Comparison of ENCODE assay signal across 12 cellular contexts in the genomic region with DNA sequence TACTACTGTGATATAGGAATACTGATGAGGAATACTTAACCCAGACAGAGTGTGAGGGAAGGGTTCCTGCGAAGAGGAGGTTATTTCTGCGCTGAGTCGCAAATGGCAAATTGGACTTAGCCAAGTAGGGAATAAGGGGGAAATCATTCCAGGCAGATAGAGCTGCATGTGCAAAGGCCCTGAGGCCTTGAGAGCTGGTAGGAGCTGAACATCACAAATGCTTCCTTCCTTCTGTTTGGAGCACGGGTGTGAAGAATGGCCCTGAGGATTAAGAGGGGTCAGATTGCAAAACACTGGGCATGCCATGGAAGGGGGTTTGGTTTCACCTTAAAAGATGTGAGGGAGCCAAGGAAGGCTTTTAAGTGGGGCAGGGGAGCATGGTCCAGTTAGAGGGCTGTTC. TPM values are rescaled to one million over a fixed set of nuclear protein-coding genes. Genes with fewer than 3 reads are reported as not detected.
DNase-seq lines count a peak whose midpoint lies in the region; ATAC-seq and TF ChIP-seq lines count a peak whose summit lies in the region.
"Had no signal": no experiment of that assay in that cellular context is flagged by ENCODE, and none has a peak within 500 bp of the region (broad histone marks: within the 10 kb centered on the region; RNA-seq: fewer than 3 reads in every experiment).

No MANE protein-coding gene starts in this region.

- H4K5ac ChIP-seq in mesendoderm (ENCODE audit: low read length) = no peak overlapping the region

- no peaks in the 10 kb centered on the region for H3K79me2 ChIP-seq in mesendoderm (ENCODE audit: control insufficient read depth, insufficient read depth, low read length)

- CTCF ChIA-PET in HEK293 (lab: Yijun Ruan, JAX) = interaction anchor here (0.9 to 8.5 kb wide), 3 partner anchors 9 to 63 kb away, joined by 3 to 69 read pairs (median 3); no protein-coding TSS in a partner anchor

- peak overlapping the region; percentile 75 for H3K4me3 Mint-ChIP-seq in activated naive CD8-positive, alpha-beta T cell

- H3K27me3 Mint-ChIP-seq in activated naive CD8-positive, alpha-beta T cell = no peaks in the 10 kb centered on the region

- H3K9me3 ChIP-seq in BLaER1 treated with 17β-estradiol and CSF1 and Interleukin-3, amounts not matched to agents 10 nM and 100 nM (replicated peaks in 1 of 11) = no peaks in the 10 kb centered on the region
- no peaks in the 10 kb centered on the region for H3K9me3 ChIP-seq in HEK293 (ENCODE audit: control insufficient read depth, insufficient read depth, low read depth, low read length)

- peak overlapping the region; percentile 43 to 99 (median 98) for H3K4me2 ChIP-seq in BLaER1 treated with 17β-estradiol and CSF1 and Interleukin-3, amounts not matched to agents 10 nM and 100 nM
- no peak overlapping the region for H3K4me2 ChIP-seq in mesendoderm (ENCODE audit: low read length)

- H2AK5ac ChIP-seq in mesendoderm (ENCODE audit: low read length) = peak overlapping the region; percentile 11

- no peak overlapping the region for H3K4ac ChIP-seq in mesendoderm (ENCODE audit: low read depth, low read length)

- H3K9me3 Mint-ChIP-seq in activated naive CD8-positive, alpha-beta T cell (ENCODE audit: low read depth) = no peaks in the 10 kb centered on the region

- WGBS in mesendoderm (ENCODE audit: extremely low coverage, insufficient coverage, low lambda C conversion rate) = no CpG with 5 or more reads among the region's 4 CpGs

- TF ChIP-seq CTCF in HEK293 (tag by site-specific recombination; IDR thresholded peaks at IDR 0.05) = no peak

- ATAC-seq in HG03039 (IDR thresholded peaks at IDR 0.05; ENCODE audit: unreplicated experiment) = no peak
- ATAC-seq in left ventricle myocardium superior = no peak

- DNase-seq in mesendoderm (peak; percentile 74), AG20443 (ENCODE audit: low spot score) (no peak), epidermal melanocyte (ENCODE audit: insufficient read length, low spot score) (no peak), left ventricle myocardium superior (no peak)
- DNase-seq: cerebellar nuclear complex, KG1, NCI-H2107, nucleus accumbens had no signal

- H2BK15ac ChIP-seq in mesendoderm (replicated peaks; ENCODE audit: low read depth) = no peak overlapping the region

- no peak overlapping the region for H4K8ac ChIP-seq in mesendoderm (ENCODE audit: low read depth, low read length)

- peak overlapping the region; percentile 63 for H2BK120ac ChIP-seq in mesendoderm (ENCODE audit: low read depth, low read length)

- H3K9ac ChIP-seq in BLaER1 treated with 17β-estradiol and CSF1 and Interleukin-3, amounts not matched to agents 10 nM and 100 nM = peak overlapping the region in 1 of 11 experiments; percentile 36; a peak in 1 of 22 replicates
- no peak overlapping the region for H3K9ac ChIP-seq in mesendoderm (ENCODE audit: low read length)

- no peak overlapping the region for H3K23ac ChIP-seq in mesendoderm (ENCODE audit: low read length)

- H3K27me3 ChIP-seq in BLaER1 treated with 17β-estradiol and CSF1 and Interleukin-3, amounts not matched to agents 10 nM and 100 nM = no peaks in the 10 kb centered on the region
- H3K27me3 ChIP-seq in mesendoderm (ENCODE audit: insufficient read depth, low read length, poor library complexity) = no peaks in the 10 kb centered on the region

- no peaks in the 10 kb centered on the region for H3K36me3 ChIP-seq in BLaER1 treated with 17β-estradiol and CSF1 and Interleukin-3, amounts not matched to agents 10 nM and 100 nM
- H3K36me3 ChIP-seq in HEK293 (ENCODE audit: control insufficient read depth in 2 of 2, insufficient read depth in 1 of 2, low read length in 2 of 2) = no peaks in the 10 kb centered on the region
- H3K36me3 ChIP-seq in mesendoderm (ENCODE audit: control insufficient read depth, insufficient read depth, low read length) = no peaks in the 10 kb centered on the region

- peak overlapping the region in 4 of 11 experiments; percentile 9 to 42 (median 20); a peak in 4 of 22 replicates for H3K27ac ChIP-seq in BLaER1 treated with 17β-estradiol and CSF1 and Interleukin-3, amounts not matched to agents 10 nM and 100 nM
- H3K27ac ChIP-seq in HEK293 (ENCODE audit: extremely low read depth, low read depth, low read length) (peak overlapping the region; percentile 85), mesendoderm (ENCODE audit: low read depth, low read length) (peak overlapping the region; percentile 87)

- peak overlapping the region; percentile 73 for H3K27ac Mint-ChIP-seq in activated naive CD8-positive, alpha-beta T cell

- peak overlapping the region in 1 of 10 experiments; percentile 5; a peak in 1 of 20 replicates for H3K4me3 ChIP-seq in BLaER1 treated with 17β-estradiol and CSF1 and Interleukin-3, amounts not matched to agents 10 nM and 100 nM
- H3K4me3 ChIP-seq in HEK293 (ENCODE audit: low read depth, low read length) (no peak overlapping the region), mesendoderm (ENCODE audit: low read length) (no peak overlapping the region)

- intact Hi-C loops in left ventricle myocardium superior (cut with micrococcal nuclease) = no loop called here

- H3K79me1 ChIP-seq in mesendoderm (ENCODE audit: low read length) = no peaks in the 10 kb centered on the region

- peak overlapping the region; percentile 77 for H3K18ac ChIP-seq in mesendoderm (ENCODE audit: low read length)

- H2BK5ac ChIP-seq in mesendoderm (ENCODE audit: low read length) = peak overlapping the region; percentile 20

- H3K4me1 Mint-ChIP-seq in activated naive CD8-positive, alpha-beta T cell (ENCODE audit: low read depth) = peaks cover 75% of the 10 kb centered on the region

- POLR2A ChIA-PET in HEK293 (lab: Yijun Ruan, JAX) = interaction anchor here (0.9 to 9.2 kb wide), 8 partner anchors 9 to 68 kb away, joined by 3 to 111 read pairs (median 4); a partner anchor contains a TSS

- H3K36me3 Mint-ChIP-seq in activated naive CD8-positive, alpha-beta T cell = no peaks in the 10 kb centered on the region

- peak overlapping the region; percentile 12 for H3K56ac ChIP-seq in mesendoderm (ENCODE audit: low read length)

- peaks cover 84 to 95% (median 89%) of the 10 kb centered on the region in 10 experiments for H3K4me1 ChIP-seq in BLaER1 treated with 17β-estradiol and CSF1 and Interleukin-3, amounts not matched to agents 10 nM and 100 nM
- H3K4me1 ChIP-seq in HEK293 (ENCODE audit: control insufficient read depth, insufficient read depth, low read length) (peaks cover 54% of the 10 kb centered on the region), mesendoderm (ENCODE audit: control insufficient read depth, low read depth, low read length) (peaks cover 27% of the 10 kb centered on the region)

- peaks cover 0 to 14% (median 3%) of the 10 kb centered on the region in 11 experiments; a peak in 8 of 22 replicates for H4K20me1 ChIP-seq in BLaER1 treated with 17β-estradiol and CSF1 and Interleukin-3, amounts not matched to agents 10 nM and 100 nM

TF ChIP-seq in HEK293, 187 proteins besides CTCF, POLR2A, EP300 and RAD21:
- peak; percentile 99 for TF ChIP-seq ZNF623 (tag by site-specific recombination; IDR thresholded peaks at IDR 0.05)
- TF ChIP-seq, protein P1, sequence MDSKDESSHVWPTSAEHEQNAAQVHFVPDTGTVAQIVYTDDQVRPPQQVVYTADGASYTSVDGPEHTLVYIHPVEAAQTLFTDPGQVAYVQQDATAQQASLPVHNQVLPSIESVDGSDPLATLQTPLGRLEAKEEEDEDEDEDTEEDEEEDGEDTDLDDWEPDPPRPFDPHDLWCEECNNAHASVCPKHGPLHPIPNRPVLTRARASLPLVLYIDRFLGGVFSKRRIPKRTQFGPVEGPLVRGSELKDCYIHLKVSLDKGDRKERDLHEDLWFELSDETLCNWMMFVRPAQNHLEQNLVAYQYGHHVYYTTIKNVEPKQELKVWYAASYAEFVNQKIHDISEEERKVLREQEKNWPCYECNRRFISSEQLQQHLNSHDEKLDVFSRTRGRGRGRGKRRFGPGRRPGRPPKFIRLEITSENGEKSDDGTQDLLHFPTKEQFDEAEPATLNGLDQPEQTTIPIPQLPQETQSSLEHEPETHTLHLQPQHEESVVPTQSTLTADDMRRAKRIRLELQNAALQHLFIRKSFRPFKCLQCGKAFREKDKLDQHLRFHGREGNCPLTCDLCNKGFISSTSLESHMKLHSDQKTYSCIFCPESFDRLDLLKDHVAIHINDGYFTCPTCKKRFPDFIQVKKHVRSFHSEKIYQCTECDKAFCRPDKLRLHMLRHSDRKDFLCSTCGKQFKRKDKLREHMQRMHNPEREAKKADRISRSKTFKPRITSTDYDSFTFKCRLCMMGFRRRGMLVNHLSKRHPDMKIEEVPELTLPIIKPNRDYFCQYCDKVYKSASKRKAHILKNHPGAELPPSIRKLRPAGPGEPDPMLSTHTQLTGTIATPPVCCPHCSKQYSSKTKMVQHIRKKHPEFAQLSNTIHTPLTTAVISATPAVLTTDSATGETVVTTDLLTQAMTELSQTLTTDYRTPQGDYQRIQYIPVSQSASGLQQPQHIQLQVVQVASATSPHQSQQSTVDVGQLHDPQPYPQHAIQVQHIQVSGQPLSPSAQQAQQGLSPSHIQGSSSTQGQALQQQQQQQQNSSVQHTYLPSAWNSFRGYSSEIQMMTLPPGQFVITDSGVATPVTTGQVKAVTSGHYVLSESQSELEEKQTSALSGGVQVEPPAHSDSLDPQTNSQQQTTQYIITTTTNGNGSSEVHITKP (tag by site-specific recombination; IDR thresholded peaks at IDR 0.05) = peak; percentile 14
- no peak for TF ChIP-seq ZNF600 (tag by site-specific recombination; IDR thresholded peaks at IDR 0.05)
- no peak for TF ChIP-seq SCRT1 (tag by site-specific recombination; IDR thresholded peaks at IDR 0.05; ENCODE audit: borderline replicate concordance)
- no peak for TF ChIP-seq ZNF670 (tag by site-specific recombination; IDR thresholded peaks at IDR 0.05; ENCODE audit: low read depth)
- TF ChIP-seq OSR2 (tag by site-specific recombination; IDR thresholded peaks at IDR 0.05) = no peak
- no peak for TF ChIP-seq ZNF560 (tag by site-specific recombination; IDR thresholded peaks at IDR 0.05; ENCODE audit: borderline replicate concordance)
- TF ChIP-seq, protein P2, sequence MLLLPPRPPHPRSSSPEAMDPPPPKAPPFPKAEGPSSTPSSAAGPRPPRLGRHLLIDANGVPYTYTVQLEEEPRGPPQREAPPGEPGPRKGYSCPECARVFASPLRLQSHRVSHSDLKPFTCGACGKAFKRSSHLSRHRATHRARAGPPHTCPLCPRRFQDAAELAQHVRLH (tag by site-specific recombination; IDR thresholded peaks at IDR 0.05) = 0 out of 2 replicates have a peak, but pooled peaks have one; percentile 16
TF ChIP-seq in HEK293: peak in this region for 3.

RNA-seq across cellular contexts. Expression of a gene that starts 12.4 kb away (rescaled TPM):
- 3.5 TPM for polyA plus RNA-seq in mesendoderm (2013, experiment 1 of 2)
- 3.2 TPM for polyA plus RNA-seq in mesendoderm (2013, experiment 2 of 2)
- total RNA-seq in left ventricle myocardium superior = 15.9 TPM
